1 cellular context compared by ENCODE assay signal in genomic region chr1:222749927-222750326, GRCh38.
TF ChIP-seq lines count a peak whose summit lies in the region.

No MANE protein-coding gene starts in this region.

TF ChIP-seq in H1, 55 proteins besides CTCF, POLR2A, EP300 and RAD21:
- TF ChIP-seq TBP (IDR thresholded peaks at IDR 0.05; ENCODE audit: low read depth, low read length) (no peak), TAF1 (IDR thresholded peaks at IDR 0.05; ENCODE audit: low read depth, low read length) (no peak), PHF8 (conservative IDR thresholded peaks at IDR 0.05; ENCODE audit: low read depth, low read length) (no peak), JUN (IDR thresholded peaks at IDR 0.05; ENCODE audit: low read depth, low read length) (no peak), CEBPB (IDR thresholded peaks at IDR 0.05; ENCODE audit: low read depth, low read length) (no peak), HDAC6 (IDR thresholded peaks at IDR 0.05; ENCODE audit: low read depth, low read length) (no peak), NANOG (IDR thresholded peaks at IDR 0.05; ENCODE audit: insufficient read depth, low read depth, low read length, poor library complexity, severe bottlenecking) (no peak), CTBP2 (IDR thresholded peaks at IDR 0.05; ENCODE audit: borderline replicate concordance, insufficient read depth, insufficient read length, low read length) (no peak), TAF7 (optimal IDR thresholded peaks at IDR 0.05; ENCODE audit: borderline replicate concordance, low read depth, low read length) (no peak), JUND (IDR thresholded peaks at IDR 0.05; ENCODE audit: low read length) (no peak), MAFK (IDR thresholded peaks at IDR 0.05; ENCODE audit: low read depth, low read length) (no peak), POLR2AphosphoS5 (IDR thresholded peaks at IDR 0.05; ENCODE audit: low read depth, low read length) (no peak)
